In the genomic region with DNA sequence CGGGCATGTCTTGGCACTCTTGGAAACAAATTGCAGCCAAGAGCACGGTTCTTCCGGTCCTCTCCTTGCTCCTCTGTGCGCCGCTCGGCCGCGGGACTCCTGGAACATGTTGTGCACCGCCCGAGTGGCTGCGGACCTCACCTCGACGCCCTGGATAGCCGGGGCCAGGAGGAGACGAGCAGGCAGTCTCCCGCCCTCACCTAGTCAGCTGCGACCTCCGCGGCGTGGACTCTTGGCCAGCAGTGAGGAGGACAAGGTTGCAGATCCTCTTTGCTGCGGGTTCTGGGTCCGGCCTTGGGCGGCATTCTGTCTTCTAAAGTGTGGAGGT, we compare ENCODE assay signal across 21 cellular contexts. TPM values are rescaled to one million over a fixed set of nuclear protein-coding genes. Genes with fewer than 3 reads are reported as not detected.
"Had no signal": no experiment of that assay in that cellular context is flagged by ENCODE, and none has a peak within 500 bp of the region (broad histone marks: within the 10 kb centered on the region; RNA-seq: fewer than 3 reads in every experiment).

No MANE protein-coding gene starts in this region.

- DNase-seq: activated CD4-positive, alpha-beta T cell treated with anti-CD3 and anti-CD28 coated beads, Interleukin-2, amount 10 ng/mL, durations not matched to agents 24 days and 14 days; activated CD4-positive, CD25-positive, alpha-beta regulatory T cell; activated CD8-positive, alpha-beta memory T cell treated with anti-CD3 and anti-CD28 coated beads for 24 hours; activated CD8-positive, alpha-beta memory T cell treated with anti-CD3 and anti-CD28 coated beads, Interleukin-2, amount 50 U/mL, for 48 hours; activated effector memory CD4-positive, alpha-beta T cell treated with anti-CD3 and anti-CD28 coated beads, Interleukin-2, amount 50 U/mL, for 16 hours; activated naive CD4-positive, alpha-beta T cell treated with anti-CD3 and anti-CD28 coated beads, Interleukin-2, amount 50 U/mL, for 16 hours; activated T-cell treated with anti-CD3 and anti-CD28 coated beads, Interleukin-2, amount 50 U/mL, for 72 hours; aorta; brain microvascular endothelial cell; central memory CD4-positive, alpha-beta T cell; heart left ventricle; left ventricle myocardium superior; naive thymus-derived CD4-positive, alpha-beta T cell; stimulated activated naive CD8-positive, alpha-beta T cell treated with anti-CD3 and anti-CD28 coated beads, Interleukin-15, amount 100 ng/mL, for 72 hours; T-helper 9 cell; trophoblast cell had no signal

- H3K9me3 ChIP-seq: gastroesophageal sphincter, heart left ventricle, neutrophil, suprapubic skin, vagina had no signal

- H3K4me3 ChIP-seq: heart left ventricle, vagina had no signal

- H3K27ac ChIP-seq: brain microvascular endothelial cell, gastroesophageal sphincter, heart left ventricle, neutrophil, suprapubic skin, vagina had no signal

- ATAC-seq: activated T-cell treated with anti-CD3 and anti-CD28 coated beads, Interleukin-2, amount 50 U/mL, for 72 hours; gastroesophageal sphincter; heart left ventricle; left ventricle myocardium superior; naive thymus-derived CD4-positive, alpha-beta T cell; stimulated activated naive CD8-positive, alpha-beta T cell treated with anti-CD3 and anti-CD28 coated beads, Interleukin-15, amount 100 ng/mL, for 72 hours had no signal

- H3K36me3 ChIP-seq: brain microvascular endothelial cell, gastroesophageal sphincter, heart left ventricle, neutrophil, suprapubic skin, vagina had no signal

RNA-seq across cellular contexts. Expression of gene PAX9, which starts 6.6 kb away (rescaled TPM):
- total RNA-seq: activated CD4-positive, alpha-beta T cell treated with anti-CD3 and anti-CD28 coated beads, Interleukin-2, amount 10 ng/mL, durations not matched to agents 24 days and 14 days; heart left ventricle; left ventricle myocardium superior; mucosa of gallbladder; naive thymus-derived CD4-positive, alpha-beta T cell had no signal
- polyA plus RNA-seq: heart left ventricle had no signal
